In the genomic region with DNA sequence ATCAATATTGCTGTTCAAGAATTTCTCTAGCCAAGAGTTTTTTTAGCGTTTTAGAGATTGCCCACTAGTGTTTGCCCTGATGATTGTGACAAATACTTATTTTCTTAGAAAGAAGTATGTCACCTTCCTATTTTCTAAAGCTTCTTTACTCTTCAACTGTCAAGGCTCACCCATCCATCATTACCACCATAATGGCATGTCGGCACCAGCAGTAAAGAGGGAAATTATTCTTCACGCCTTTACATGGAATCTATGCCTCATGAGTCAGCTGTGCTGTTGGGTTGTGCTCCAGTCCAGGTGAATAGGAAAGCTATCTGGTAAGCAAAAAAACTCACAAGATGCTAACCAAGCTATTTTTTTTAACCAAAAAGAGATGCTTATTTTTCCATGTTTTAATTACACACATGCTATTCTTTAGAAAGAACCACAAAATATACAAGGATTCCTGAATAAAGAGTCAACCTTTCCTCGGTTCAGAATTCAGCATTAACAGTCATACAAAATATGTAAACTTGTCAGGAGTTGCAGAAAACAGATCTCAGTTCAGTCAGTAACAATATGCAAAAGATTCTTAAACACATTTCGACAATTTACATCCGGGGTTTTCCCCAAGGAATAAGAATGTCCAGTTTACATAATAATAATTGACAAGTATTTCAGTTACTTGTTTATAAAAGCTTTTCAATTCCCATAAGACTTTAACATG, we compare ENCODE assay signal across 20 cellular contexts.
DNase-seq lines count a peak whose midpoint lies in the region; ATAC-seq and TF ChIP-seq lines count a peak whose summit lies in the region.
"Had no signal": no experiment of that assay in that cellular context is flagged by ENCODE, and none has a peak within 500 bp of the region (broad histone marks: within the 10 kb centered on the region; RNA-seq: fewer than 3 reads in every experiment).

No MANE protein-coding gene starts in this region.

- no peak overlapping the region for H3K27ac Mint-ChIP-seq in natural killer cell
- H3K27ac Mint-ChIP-seq: activated naive CD4-positive, alpha-beta T cell treated with anti-CD3 and anti-CD28 coated beads for 36 hours; memory B cell had no signal

- no peak for TF ChIP-seq CTCF in natural killer cell (IDR thresholded peaks at IDR 0.05)

- H3K27me3 Mint-ChIP-seq in natural killer cell (ENCODE audit: low read depth in 2 of 2), result no peaks in the 10 kb centered on the region
- H3K27me3 Mint-ChIP-seq: memory B cell; natural killer cell treated with Interleukin-12 subunit alpha and Interleukin-12 subunit beta and Interleukin-15 and Interleukin-18, amount 100 ng/mL, for 72 hours had no signal

- no peak overlapping the region for H3K4me3 Mint-ChIP-seq in natural killer cell
- H3K4me3 Mint-ChIP-seq: activated naive CD4-positive, alpha-beta T cell treated with anti-CD3 and anti-CD28 coated beads for 36 hours; memory B cell; natural killer cell treated with Interleukin-12 subunit alpha and Interleukin-12 subunit beta and Interleukin-15 and Interleukin-18, amount 100 ng/mL, for 72 hours had no signal

- H3K36me3 Mint-ChIP-seq in natural killer cell, result peaks cover 23% of the 10 kb centered on the region
- H3K36me3 Mint-ChIP-seq: memory B cell had no signal

- ATAC-seq in HG03439 (IDR thresholded peaks at IDR 0.05; ENCODE audit: unreplicated experiment) (no peak), GM18502 (IDR thresholded peaks at IDR 0.05; ENCODE audit: poor library complexity, unreplicated experiment) (no peak), natural killer cell (no peak)
- ATAC-seq: A549; body of pancreas; HCT116; natural killer cell treated with Interleukin-12 subunit alpha and Interleukin-12 subunit beta and Interleukin-15 and Interleukin-18, amount 100 ng/mL, for 72 hours; Right ventricle myocardium inferior had no signal

- H3K4me1 Mint-ChIP-seq in natural killer cell, result peaks cover 6 to 7% of the 10 kb centered on the region in 2 donors
- H3K4me1 Mint-ChIP-seq: memory B cell had no signal

- H3K9me3 Mint-ChIP-seq in natural killer cell, result no peaks in the 10 kb centered on the region
- H3K9me3 Mint-ChIP-seq: activated naive CD4-positive, alpha-beta T cell treated with anti-CD3 and anti-CD28 coated beads for 36 hours; memory B cell; natural killer cell treated with Interleukin-12 subunit alpha and Interleukin-12 subunit beta and Interleukin-15 and Interleukin-18, amount 100 ng/mL, for 72 hours had no signal

- intact Hi-C loops in natural killer cell (cut with micrococcal nuclease), result no loop called here

- DNase-seq in AG08395 (ENCODE audit: low spot score) (peak; percentile 36), HCEC 1CT (peak; percentile 72), fibroblast of gingiva (ENCODE audit: low read depth) (peak; percentile 50), non-pigmented ciliary epithelial cell (ENCODE audit: low read depth) (peak; percentile 27), natural killer cell (no peak)
- no peak for DNase-seq in activated CD8-positive, alpha-beta memory T cell treated with anti-CD3 and anti-CD28 coated beads, Interleukin-2, amount 50 U/mL, for 48 hours
- DNase-seq: activated naive CD4-positive, alpha-beta T cell treated with anti-CD3 and anti-CD28 coated beads for 36 hours; activated T-cell treated with anti-CD3 and anti-CD28 coated beads for 4 hours; body of pancreas; DMS79; NCI-H1417 treated with DMSO at 0.1 percent for 48 hours; spleen; T-helper 1 cell had no signal

Comparison
In these comparisons a context has a peak if more than half of its experiments do, and no peak if none do; other contexts are left out.
1. DNase-seq: peak in AG08395 (single experiment), HCEC 1CT (single experiment), fibroblast of gingiva (single experiment) and non-pigmented ciliary epithelial cell (single experiment); none in activated CD8-positive, alpha-beta memory T cell treated with anti-CD3 and anti-CD28 coated beads, Interleukin-2, amount 50 U/mL, for 48 hours (single experiment) and natural killer cell (single experiment).